Comparison of ENCODE assay signal across 33 cellular contexts in genomic region chrX:45309801-45310200, GRCh38.
"Had no signal": no experiment of that assay in that cellular context is flagged by ENCODE, and none has a peak within 500 bp of the region (broad histone marks: within the 10 kb centered on the region; RNA-seq: fewer than 3 reads in every experiment).

No MANE protein-coding gene starts in this region.

- H3K27me3 Mint-ChIP-seq: activated CD4-positive, alpha-beta memory T cell treated with anti-CD3 and anti-CD28 coated beads, Interleukin-2, amount 10 ng/mL, durations not matched to agents 7 days and 5 days; activated naive CD8-positive, alpha-beta T cell treated with anti-CD3 and anti-CD28 coated beads, Interleukin-2, amount 50 U/mL, for 24 hours had no signal

- DNase-seq: activated CD4-positive, alpha-beta memory T cell treated with anti-CD3 and anti-CD28 coated beads, Interleukin-2, amount 10 ng/mL, durations not matched to agents 7 days and 5 days; activated CD4-positive, alpha-beta T cell treated with anti-CD3 and anti-CD28 coated beads for 1 hour; activated CD4-positive, alpha-beta T cell treated with anti-CD3 and anti-CD28 coated beads for 48 hours; activated CD4-positive, CD25-positive, alpha-beta regulatory T cell; activated CD8-positive, alpha-beta memory T cell treated with anti-CD3 and anti-CD28 coated beads for 24 hours; activated CD8-positive, alpha-beta memory T cell treated with anti-CD3 and anti-CD28 coated beads, Interleukin-2, amount 10 ng/mL, durations not matched to agents 7 days and 5 days; activated CD8-positive, alpha-beta memory T cell treated with anti-CD3 and anti-CD28 coated beads, Interleukin-2, amount 50 U/mL, for 48 hours; activated effector memory CD4-positive, alpha-beta T cell treated with anti-CD3 and anti-CD28 coated beads, Interleukin-2, amount 50 U/mL, for 16 hours; activated naive CD4-positive, alpha-beta T cell; activated naive CD8-positive, alpha-beta T cell treated with anti-CD3 and anti-CD28 coated beads, Interleukin-2, amount 50 U/mL, for 24 hours; activated T-cell treated with anti-CD3 and anti-CD28 coated beads, Interleukin-2, amount 50 U/mL, for 72 hours; anterior cingulate cortex; brain microvascular endothelial cell; central memory CD4-positive, alpha-beta T cell; Kasumi-1; KG1; MG63; MV-4-11; NCI-H1092; NCI-H1436 treated with DMSO at 0.1 percent for 48 hours; NCI-H1694 treated with DMSO at 0.1 percent for 48 hours; NCI-H2029; NCI-H345; NCI-H524 treated with DMSO at 0.1 percent for 48 hours; NK-92 treated with Interleukin-12 subunit alpha and Interleukin-12 subunit beta, amount 100 ng/mL, for 24 hours; PC-3; SHP77; SJCRH30; T1000; WERI-Rb-1 had no signal

- ATAC-seq: activated CD8-positive, alpha-beta memory T cell treated with anti-CD3 and anti-CD28 coated beads, Interleukin-2, amount 10 ng/mL, durations not matched to agents 7 days and 5 days; activated naive CD4-positive, alpha-beta T cell treated with anti-CD3 and anti-CD28 coated beads, Interleukin-2, amount 50 U/mL, for 72 hours; activated naive CD8-positive, alpha-beta T cell treated with anti-CD3 and anti-CD28 coated beads, Interleukin-2, amount 50 U/mL, for 24 hours; activated T-cell treated with anti-CD3 and anti-CD28 coated beads, Interleukin-2, amount 50 U/mL, for 72 hours; activated T-helper 17 cell treated with anti-CD3 and anti-CD28 coated beads, Interleukin-2, amount 50 U/mL, for 72 hours; PC-3 had no signal

- H3K27me3 ChIP-seq: brain microvascular endothelial cell, MG63, SJCRH30 had no signal

- H3K36me3 Mint-ChIP-seq: activated CD8-positive, alpha-beta memory T cell treated with anti-CD3 and anti-CD28 coated beads, Interleukin-2, amount 10 ng/mL, durations not matched to agents 7 days and 5 days; activated naive CD4-positive, alpha-beta T cell treated with anti-CD3 and anti-CD28 coated beads, Interleukin-2, amount 50 U/mL, for 72 hours had no signal

- H3K4me1 ChIP-seq: SJCRH30 had no signal

- H3K27ac ChIP-seq: brain microvascular endothelial cell, SJCRH30, SK-N-MC, WERI-Rb-1 had no signal

- H3K4me3 Mint-ChIP-seq: activated CD4-positive, alpha-beta memory T cell treated with anti-CD3 and anti-CD28 coated beads, Interleukin-2, amount 10 ng/mL, durations not matched to agents 7 days and 5 days; activated CD8-positive, alpha-beta memory T cell treated with anti-CD3 and anti-CD28 coated beads, Interleukin-2, amount 10 ng/mL, durations not matched to agents 7 days and 5 days; activated naive CD8-positive, alpha-beta T cell treated with anti-CD3 and anti-CD28 coated beads, Interleukin-2, amount 50 U/mL, for 24 hours; activated T-cell treated with anti-CD3 and anti-CD28 coated beads, Interleukin-2, amount 50 U/mL, for 72 hours; activated T-helper 17 cell treated with anti-CD3 and anti-CD28 coated beads, Interleukin-2, amount 50 U/mL, for 72 hours had no signal

- H3K36me3 ChIP-seq: brain microvascular endothelial cell, MG63, SJCRH30, WERI-Rb-1 had no signal

- H3K9me3 ChIP-seq: MG63, SJCRH30 had no signal

- H3K4me1 Mint-ChIP-seq: activated CD4-positive, alpha-beta memory T cell treated with anti-CD3 and anti-CD28 coated beads, Interleukin-2, amount 10 ng/mL, durations not matched to agents 7 days and 5 days; activated CD8-positive, alpha-beta memory T cell treated with anti-CD3 and anti-CD28 coated beads, Interleukin-2, amount 10 ng/mL, durations not matched to agents 7 days and 5 days; activated naive CD8-positive, alpha-beta T cell treated with anti-CD3 and anti-CD28 coated beads, Interleukin-2, amount 50 U/mL, for 24 hours; activated T-helper 17 cell treated with anti-CD3 and anti-CD28 coated beads, Interleukin-2, amount 50 U/mL, for 72 hours had no signal

- H3K9me3 Mint-ChIP-seq: activated CD4-positive, alpha-beta memory T cell treated with anti-CD3 and anti-CD28 coated beads, Interleukin-2, amount 10 ng/mL, durations not matched to agents 7 days and 5 days; activated naive CD4-positive, alpha-beta T cell treated with anti-CD3 and anti-CD28 coated beads, Interleukin-2, amount 50 U/mL, for 72 hours; activated naive CD8-positive, alpha-beta T cell treated with anti-CD3 and anti-CD28 coated beads, Interleukin-2, amount 50 U/mL, for 24 hours; activated T-cell treated with anti-CD3 and anti-CD28 coated beads, Interleukin-2, amount 50 U/mL, for 72 hours; activated T-helper 17 cell treated with anti-CD3 and anti-CD28 coated beads, Interleukin-2, amount 50 U/mL, for 72 hours had no signal

- H3K27ac Mint-ChIP-seq: activated CD4-positive, alpha-beta memory T cell treated with anti-CD3 and anti-CD28 coated beads, Interleukin-2, amount 10 ng/mL, durations not matched to agents 7 days and 5 days; activated CD8-positive, alpha-beta memory T cell treated with anti-CD3 and anti-CD28 coated beads, Interleukin-2, amount 10 ng/mL, durations not matched to agents 7 days and 5 days; activated naive CD4-positive, alpha-beta T cell treated with anti-CD3 and anti-CD28 coated beads, Interleukin-2, amount 50 U/mL, for 72 hours; activated naive CD8-positive, alpha-beta T cell treated with anti-CD3 and anti-CD28 coated beads, Interleukin-2, amount 50 U/mL, for 24 hours; activated T-cell treated with anti-CD3 and anti-CD28 coated beads, Interleukin-2, amount 50 U/mL, for 72 hours; activated T-helper 17 cell treated with anti-CD3 and anti-CD28 coated beads, Interleukin-2, amount 50 U/mL, for 72 hours had no signal

- H3K4me3 ChIP-seq: MG63, SJCRH30, SK-N-MC had no signal
